13 cellular contexts compared by ENCODE assay signal in the genomic region with DNA sequence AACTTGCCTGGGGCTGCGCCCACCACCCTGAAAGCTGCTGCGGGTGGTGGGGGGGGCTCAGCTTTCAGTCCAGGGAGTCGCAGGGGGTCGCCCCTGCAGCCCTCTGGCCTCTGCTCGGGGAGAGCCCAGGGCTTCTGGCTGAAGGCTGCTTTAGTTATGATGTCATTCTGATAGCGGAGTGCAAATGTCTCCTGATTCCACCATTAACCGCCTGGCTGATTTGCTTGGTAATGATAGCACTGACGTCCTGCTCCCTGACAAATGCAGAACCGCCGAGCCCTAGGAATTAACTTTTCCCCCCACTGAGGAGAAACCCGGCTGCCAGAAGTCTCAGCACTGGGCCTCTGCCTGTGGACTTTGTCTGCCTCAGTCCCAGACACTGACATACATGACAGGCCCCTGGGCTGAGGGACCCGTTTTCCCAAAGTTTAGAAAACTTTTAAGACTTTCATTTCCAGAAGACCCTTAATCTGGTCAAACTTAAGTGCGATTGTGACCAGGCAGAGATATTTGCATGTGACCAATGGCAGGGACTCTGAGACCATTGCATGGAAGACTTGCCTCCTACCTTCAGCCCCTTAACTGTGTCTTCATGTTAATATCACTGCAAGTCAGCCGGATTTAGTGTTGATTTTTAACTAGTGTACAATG.
A peak's percentile ranks its signal among the peaks of the same experiment; 100 is the strongest.
DNase-seq lines count a peak whose midpoint lies in the region; ATAC-seq and TF ChIP-seq lines count a peak whose summit lies in the region.
"Had no signal": no experiment of that assay in that cellular context is flagged by ENCODE, and none has a peak within 500 bp of the region (broad histone marks: within the 10 kb centered on the region; RNA-seq: fewer than 3 reads in every experiment).

No MANE protein-coding gene starts in this region.

- peak overlapping the region; percentile 47 for H3K4me3 ChIP-seq in astrocyte of the cerebellum (ENCODE audit: low read depth, low read length)
- H3K4me3 ChIP-seq in iPS-20b (ENCODE audit: low read length) = peak overlapping the region; percentile 80; the same call in 1 of the 2 replicates

- no peak for TF ChIP-seq CTCF in astrocyte of the cerebellum (IDR thresholded peaks at IDR 0.05; ENCODE audit: low read depth, low read length, missing control alignments)

- POLR2A ChIA-PET in HEK293T (lab: Yijun Ruan, JAX) = no interaction called here

- H3K36me3 ChIP-seq in iPS-20b (ENCODE audit: insufficient read depth, low read depth, low read length) = no peaks in the 10 kb centered on the region
- H3K36me3 ChIP-seq: pancreas had no signal

- ATAC-seq in GM18517 (IDR thresholded peaks at IDR 0.05; ENCODE audit: unreplicated experiment) (no peak), GM19328 (IDR thresholded peaks at IDR 0.05; ENCODE audit: unreplicated experiment) (no peak)
- ATAC-seq: pancreas had no signal

- no peaks in the 10 kb centered on the region for H3K9me3 ChIP-seq in iPS-20b (ENCODE audit: insufficient read depth, low read depth, low read length)
- H3K9me3 ChIP-seq: pancreas had no signal

- CTCF ChIA-PET in HEK293T (lab: Yijun Ruan, JAX) = no interaction called here

- H3K9ac ChIP-seq in iPS-20b (ENCODE audit: low read depth, low read length) = no peak overlapping the region

- in situ Hi-C loops in astrocyte of the cerebellum (cut with HindIII; ENCODE audit: low sequenced_read_pairs) = no loop called here

- H3K27ac ChIP-seq in iPS-20b (ENCODE audit: low read length) = no peak overlapping the region
- H3K27ac ChIP-seq: pancreas had no signal

- DNase-seq in HEK293T (ENCODE audit: extremely low spot score) (peak; percentile 51), astrocyte of the cerebellum (ENCODE audit: low read depth) (no peak), superior temporal gyrus (ENCODE audit: extremely low spot score) (peak; percentile 68)
- no peak for DNase-seq in stimulated activated CD4-positive, alpha-beta T cell treated with anti-CD3 and anti-CD28 coated beads, Interleukin-2, amount 100 ng/mL, for 48 hours
- DNase-seq: DMS153, immature natural killer cell, NCI-H1930, pancreas, T1000, trophoblast cell had no signal

- peaks cover 79% of the 10 kb centered on the region for H3K27me3 ChIP-seq in iPS-20b (ENCODE audit: insufficient read depth, low read length)

- peaks cover 10% of the 10 kb centered on the region; the same call in 1 of the 2 replicates for H3K4me1 ChIP-seq in iPS-20b (ENCODE audit: insufficient read depth, low read length)

TF ChIP-seq in HEK293T, 16 proteins besides CTCF, POLR2A, EP300 and RAD21:
- TF ChIP-seq HDGF (IDR thresholded peaks at IDR 0.05; ENCODE audit: borderline replicate concordance) (no peak), BHLHE40 (IDR thresholded peaks at IDR 0.05; ENCODE audit: borderline replicate concordance) (no peak), SP1 (IDR thresholded peaks at IDR 0.05) (no peak), L3MBTL2 (conservative IDR thresholded peaks at IDR 0.05) (no peak)

Comparison
In these comparisons a context has a peak if more than half of its experiments do, and no peak if none do; other contexts are left out.
1. DNase-seq: peak in HEK293T (single experiment) and superior temporal gyrus (single experiment); none in astrocyte of the cerebellum (single experiment) and stimulated activated CD4-positive, alpha-beta T cell treated with anti-CD3 and anti-CD28 coated beads, Interleukin-2, amount 100 ng/mL, for 48 hours (0 of 2).